Comparison of ENCODE assay signal across 24 cellular contexts in genomic region chr2:226012116-226012515, GRCh38.
"Had no signal": no experiment of that assay in that cellular context is flagged by ENCODE, and none has a peak within 500 bp of the region (broad histone marks: within the 10 kb centered on the region; RNA-seq: fewer than 3 reads in every experiment).

No MANE protein-coding gene starts in this region.

- H3K9me3 ChIP-seq: esophagus muscularis mucosa, gastroesophageal sphincter, prostate gland, spleen, tibial artery, upper lobe of left lung, vagina had no signal

- H3K9me3 Mint-ChIP-seq: dendritic cell treated with granulocyte-macrophage colony-stimulating factor and Interleukin-4, amounts not matched to agents 40 ng/mL and 50 ng/mL, for 4 days; nephron progenitor cell; stimulated activated memory B cell treated with anti-CD40 and anti-IgM and Interleukin-4, amounts not matched to agents 10 μg/mL and 1 μg/mL and 100 μg/mL, for 72 hours had no signal

- H3K4me3 ChIP-seq: esophagus muscularis mucosa, gastroesophageal sphincter, prostate gland, spleen, tibial artery, upper lobe of left lung, vagina had no signal

- H3K4me1 ChIP-seq: esophagus muscularis mucosa, gastroesophageal sphincter, parathyroid adenoma, prostate gland, spleen, tibial artery, upper lobe of left lung, vagina had no signal

- H3K27me3 ChIP-seq: esophagus muscularis mucosa, gastroesophageal sphincter, tibial artery, upper lobe of left lung, vagina had no signal

- ATAC-seq: effector memory CD8-positive, alpha-beta T cell; gastroesophageal sphincter; left lobe of liver; naive thymus-derived CD4-positive, alpha-beta T cell; sciatic nerve; stimulated activated memory B cell treated with anti-CD40 and anti-IgM and Interleukin-4, amounts not matched to agents 10 μg/mL and 1 μg/mL and 100 μg/mL, for 72 hours had no signal

- H3K4me3 Mint-ChIP-seq: dendritic cell treated with granulocyte-macrophage colony-stimulating factor and Interleukin-4, amounts not matched to agents 40 ng/mL and 50 ng/mL, for 4 days; effector memory CD8-positive, alpha-beta T cell; naive thymus-derived CD4-positive, alpha-beta T cell; nephron progenitor cell; stimulated activated memory B cell treated with anti-CD40 and anti-IgM and Interleukin-4, amounts not matched to agents 10 μg/mL and 1 μg/mL and 100 μg/mL, for 72 hours; stimulated activated naive CD8-positive, alpha-beta T cell treated with anti-CD3 and anti-CD28 coated beads, Interleukin-15, Interleukin-2, amounts not matched to agents 100 ng/mL and 50 ng/mL, for 24 hours had no signal

- H3K4me1 Mint-ChIP-seq: naive thymus-derived CD4-positive, alpha-beta T cell; nephron progenitor cell; stimulated activated memory B cell treated with anti-CD40 and anti-IgM and Interleukin-4, amounts not matched to agents 10 μg/mL and 1 μg/mL and 100 μg/mL, for 72 hours had no signal

- H3K9ac ChIP-seq: parathyroid adenoma had no signal

- H3K27ac ChIP-seq: epithelial cell of prostate, esophagus muscularis mucosa, gastroesophageal sphincter, parathyroid adenoma, prostate gland, spleen, tibial artery, upper lobe of left lung, vagina had no signal

- H3K79me2 ChIP-seq: parathyroid adenoma had no signal

- H3K27me3 Mint-ChIP-seq: dendritic cell treated with granulocyte-macrophage colony-stimulating factor and Interleukin-4, amounts not matched to agents 40 ng/mL and 50 ng/mL, for 4 days; effector memory CD8-positive, alpha-beta T cell had no signal

- H3K36me3 ChIP-seq: esophagus muscularis mucosa, gastroesophageal sphincter, prostate gland, spleen, tibial artery, upper lobe of left lung, vagina had no signal

- DNase-seq: effector memory CD8-positive, alpha-beta T cell; glutamatergic neuron; islet precursor cell; mammary epithelial cell; naive thymus-derived CD4-positive, alpha-beta T cell; nephron progenitor cell; occipital lobe; spleen; stimulated activated CD4-positive, alpha-beta T cell treated with anti-CD3 and anti-CD28 coated beads, Interleukin-15, amount 100 ng/mL, for 24 hours; stimulated activated CD4-positive, alpha-beta T cell treated with anti-CD3 and anti-CD28 coated beads, Interleukin-1b, Interleukin-23, amount 100 ng/mL, for 48 hours; stimulated activated CD4-positive, alpha-beta T cell treated with anti-CD3 and anti-CD28 coated beads, Interleukin-4, amount 100 ng/mL, for 24 hours; tibial artery; upper lobe of left lung had no signal

- H2AFZ ChIP-seq: parathyroid adenoma had no signal

- H3K36me3 Mint-ChIP-seq: naive thymus-derived CD4-positive, alpha-beta T cell; stimulated activated memory B cell treated with anti-CD40 and anti-IgM and Interleukin-4, amounts not matched to agents 10 μg/mL and 1 μg/mL and 100 μg/mL, for 72 hours had no signal

- H3K27ac Mint-ChIP-seq: dendritic cell treated with granulocyte-macrophage colony-stimulating factor and Interleukin-4, amounts not matched to agents 40 ng/mL and 50 ng/mL, for 4 days; effector memory CD8-positive, alpha-beta T cell; naive thymus-derived CD4-positive, alpha-beta T cell; nephron progenitor cell; stimulated activated memory B cell treated with anti-CD40 and anti-IgM and Interleukin-4, amounts not matched to agents 10 μg/mL and 1 μg/mL and 100 μg/mL, for 72 hours; stimulated activated naive CD8-positive, alpha-beta T cell treated with anti-CD3 and anti-CD28 coated beads, Interleukin-15, Interleukin-2, amounts not matched to agents 100 ng/mL and 50 ng/mL, for 24 hours had no signal
